In the genomic region with DNA sequence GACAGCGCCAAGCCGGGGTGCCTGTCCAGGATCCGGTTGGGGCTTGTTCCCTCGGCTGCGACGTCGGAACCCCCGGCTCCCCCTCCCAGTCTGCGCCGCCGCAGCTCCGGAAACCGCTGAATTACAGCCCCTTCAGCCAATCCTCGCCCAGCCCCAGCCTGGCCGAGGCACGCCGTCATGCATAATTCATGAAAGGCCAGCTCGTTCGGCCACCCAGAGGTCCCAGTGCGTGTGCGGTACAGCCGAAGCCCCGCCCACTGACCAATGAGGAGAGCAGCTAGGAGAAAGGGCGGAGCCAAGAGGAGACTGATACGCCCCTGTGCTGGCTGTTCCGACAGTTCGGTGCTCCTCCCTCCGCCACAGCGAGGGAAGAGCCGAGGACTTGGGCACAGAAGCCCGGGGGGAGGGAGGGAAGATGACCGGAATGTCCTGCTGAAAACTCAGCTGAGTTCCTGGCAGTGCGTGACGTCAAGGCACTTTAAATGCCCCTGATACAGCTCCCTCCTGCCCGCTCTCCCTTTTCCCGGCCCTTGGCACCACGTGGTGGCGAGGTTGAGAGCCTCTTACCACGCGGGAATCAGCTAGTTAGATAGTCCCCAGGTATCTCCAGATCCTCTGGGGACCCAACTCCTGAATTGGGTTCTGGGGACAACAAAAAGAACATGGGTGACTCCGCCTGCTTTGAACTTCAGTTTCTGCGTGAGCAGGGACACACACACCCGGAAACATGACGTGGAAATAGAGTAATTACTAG, we compare ENCODE assay signal across 8 cellular contexts. TPM values are rescaled to one million over a fixed set of nuclear protein-coding genes. Genes with fewer than 3 reads are reported as not detected.
DNase-seq lines count a peak whose midpoint lies in the region; ATAC-seq and TF ChIP-seq lines count a peak whose summit lies in the region.

A gene (minus strand): TSS at position 62 of the 754 bp plus-strand sequence. CDS start 39,926 bp downstream, outside the sequence.

- peak within 1 kb of the TSS; percentile 97 to 99 (median 97) for H3K4me3 Mint-ChIP-seq in immature natural killer cell

- H3K4me1 Mint-ChIP-seq in immature natural killer cell: peaks cover 34 to 53% of the 10 kb centered on the region in 2 donors

- peak; percentile 69 for TF ChIP-seq POLR2A in GM18951 (IDR thresholded peaks at IDR 0.05; ENCODE audit: extremely low read depth, insufficient read depth, insufficient read length)

- peaks cover 10 to 19% (median 10%) of the 10 kb centered on the region in 3 donors for H3K27me3 Mint-ChIP-seq in immature natural killer cell (ENCODE audit: low read depth in 3 of 3)

- DNase-seq in AG08395 (ENCODE audit: low spot score) (peak; percentile 99), NCI-H345 (lab: John Stamatoyannopoulos, UW) (peak; percentile 100), immature natural killer cell (peak; percentile 100), smooth muscle cell of the brain vasculature (ENCODE audit: low read depth, low spot score) (peak; percentile 99)
- peak; percentile 99 to 100 (median 100) for DNase-seq in activated CD4-positive, CD25-positive, alpha-beta regulatory T cell (lab: John Stamatoyannopoulos, UW)
- peak; percentile 100 for DNase-seq in central memory CD4-positive, alpha-beta T cell

- H3K36me3 Mint-ChIP-seq in immature natural killer cell: peaks cover 0 to 3% (median 0%) of the 10 kb centered on the region in 3 donors

- no peaks in the 10 kb centered on the region for H3K9me3 Mint-ChIP-seq in immature natural killer cell

- in situ Hi-C loops in GM18951 (cut with MboI; ENCODE audit: low sequenced_read_pairs, unreplicated experiment): no loop called here

- ATAC-seq in HG03196 (IDR thresholded peaks at IDR 0.05; ENCODE audit: unreplicated experiment): peak; percentile 86

- peak within 1 kb of the TSS; percentile 100 for H3K27ac Mint-ChIP-seq in immature natural killer cell

RNA-seq across cellular contexts. Expression of the gene that starts here (rescaled TPM):
- 100 to 1,000 TPM; 110 to 205 (median 127) TPM for polyA plus RNA-seq in immature natural killer cell

Comparison
In these comparisons a context has a peak if more than half of its experiments do, and no peak if none do; other contexts are left out.
1. Peak in every context shown above with its lines: DNase-seq and ATAC-seq.